ENCODE assay signal across 15 cellular contexts in genomic region chr2:238652771-238653157, GRCh38.
DNase-seq lines count a peak whose midpoint lies in the region; ATAC-seq and TF ChIP-seq lines count a peak whose summit lies in the region.
"Had no signal": no experiment of that assay in that cellular context is flagged by ENCODE, and none has a peak within 500 bp of the region (broad histone marks: within the 10 kb centered on the region; RNA-seq: fewer than 3 reads in every experiment).

No MANE protein-coding gene starts in this region.

- CTCF ChIA-PET in GM10248 (lab: Yijun Ruan, JAX), result no interaction called here

- no peaks in the 10 kb centered on the region for H3K36me3 Mint-ChIP-seq in neural crest cell (ENCODE audit: low read depth)
- H3K36me3 Mint-ChIP-seq: CD8-positive, alpha-beta T cell had no signal

- DNase-seq in GM10248 (ENCODE audit: extremely low spot score) (peak; percentile 4), ecto neural progenitor cell (ENCODE audit: low spot score) (peak; percentile 20), neural crest cell (ENCODE audit: low read depth, low spot score) (no peak), GDM1 (lab: John Stamatoyannopoulos, UW) (no peak), SW480 (ENCODE audit: low spot score) (no peak), HuH-7.5 (ENCODE audit: low spot score) (no peak)
- DNase-seq: AML-193; Calu3; CD8-positive, alpha-beta T cell; DMS79 treated with DMSO at 0.1 percent for 48 hours; GM23248; IMR-90 had no signal

- H3K27me3 Mint-ChIP-seq in neural crest cell (ENCODE audit: low read depth), result no peaks in the 10 kb centered on the region

- peaks cover 3% of the 10 kb centered on the region for H3K9me3 Mint-ChIP-seq in neural crest cell
- H3K9me3 Mint-ChIP-seq: CD8-positive, alpha-beta T cell had no signal

- no peak overlapping the region for H3K4me3 Mint-ChIP-seq in neural crest cell
- H3K4me3 Mint-ChIP-seq: CD8-positive, alpha-beta T cell had no signal

- POLR2A ChIA-PET in GM10248 (lab: Yijun Ruan, JAX), result no interaction called here

- no peak for ATAC-seq in HG03354 (IDR thresholded peaks at IDR 0.05; ENCODE audit: poor library complexity, severe bottlenecking, unreplicated experiment)
- ATAC-seq: A549; CD8-positive, alpha-beta T cell; K562 had no signal

- no peak for TF ChIP-seq CTCF in GM10248 (IDR thresholded peaks at IDR 0.05; ENCODE audit: control extremely low read depth, extremely low read depth, low read depth, missing control alignments)
- no peak for TF ChIP-seq CTCF in neural crest cell (conservative IDR thresholded peaks at IDR 0.05)

- H3K27ac Mint-ChIP-seq in neural crest cell (ENCODE audit: unreplicated experiment), result peak overlapping the region; percentile 84
- H3K27ac Mint-ChIP-seq: CD8-positive, alpha-beta T cell had no signal

- peaks cover 17% of the 10 kb centered on the region for H3K4me1 Mint-ChIP-seq in neural crest cell

Comparison
In these comparisons a context has a peak if more than half of its experiments do, and no peak if none do; other contexts are left out.
1. DNase-seq: peak in GM10248 (single experiment) and ecto neural progenitor cell (single experiment); none in neural crest cell (single experiment), GDM1 (single experiment), SW480 (single experiment) and HuH-7.5 (single experiment).